In genomic region chr17:35368086-35368824, GRCh38 we compare ENCODE assay signal across 8 cellular contexts. TPM values are rescaled to one million over a fixed set of nuclear protein-coding genes. Genes with fewer than 3 reads are reported as not detected.
DNase-seq lines count a peak whose midpoint lies in the region; ATAC-seq and FAIRE-seq lines count a peak whose summit lies in the region.

No MANE protein-coding gene starts in this region.

- ATAC-seq in GM18511 (IDR thresholded peaks at IDR 0.05; ENCODE audit: unreplicated experiment) (peak; percentile 99), GM21723 (IDR thresholded peaks at IDR 0.05; ENCODE audit: unreplicated experiment) (peak; percentile 93), aorta (ENCODE audit: low FRiP score) (peak; percentile 72)
- peak; percentile 92 for ATAC-seq in central memory CD8-positive, alpha-beta T cell (replicated peaks; ENCODE audit: extremely low read depth, poor library complexity, severe bottlenecking)

- intact Hi-C loops in aorta (cut with DNase I): no loop called here

- peaks cover 10% of the 10 kb centered on the region for H3K9me3 Mint-ChIP-seq in central memory CD8-positive, alpha-beta T cell

- FAIRE-seq in RCC 7860 (lab: Jason Lieb, UNC): no peak

- WGBS in aorta, 2 donors: 58 to 60% methylated on average over 4 of the region's 4 CpGs

- no peak overlapping the region for H3K27ac ChIP-seq in aorta (ENCODE audit: low read depth in 1 of 2, low read length in 2 of 2)

- no peaks in the 10 kb centered on the region for H3K9me3 ChIP-seq in aorta (ENCODE audit: control insufficient read depth, low read length)

- peak overlapping the region; percentile 30 for H3K27ac Mint-ChIP-seq in central memory CD8-positive, alpha-beta T cell (ENCODE audit: low read depth)

- H3K36me3 ChIP-seq in aorta (ENCODE audit: control insufficient read depth in 1 of 2, insufficient read depth in 2 of 2, low read length in 1 of 2): peaks cover 0 to 6% of the 10 kb centered on the region in 2 donors

- no peaks in the 10 kb centered on the region for H3K4me1 ChIP-seq in aorta (ENCODE audit: control insufficient read depth in 1 of 2, insufficient read depth in 2 of 2, low read length in 2 of 2)

- H3K36me3 Mint-ChIP-seq in central memory CD8-positive, alpha-beta T cell (ENCODE audit: insufficient read depth): peaks cover 7% of the 10 kb centered on the region

- peaks cover 80% of the 10 kb centered on the region for H3K4me1 Mint-ChIP-seq in central memory CD8-positive, alpha-beta T cell

- no peaks in the 10 kb centered on the region for H3K27me3 ChIP-seq in aorta (ENCODE audit: control insufficient read depth in 1 of 2, insufficient read depth in 2 of 2, low read length in 1 of 2)

- peak overlapping the region; percentile 50 for H3K4me3 Mint-ChIP-seq in central memory CD8-positive, alpha-beta T cell

- DNase-seq in KG1 (lab: John Stamatoyannopoulos, UW) (peak; percentile 21), aorta (peak in 1 of 2 donors; percentile 55), NCI-H2081 (lab: John Stamatoyannopoulos, UW) (no peak), H4 (ENCODE audit: low spot score) (no peak), RCC 7860 (ENCODE audit: low spot score) (no peak)
- DNase-seq in central memory CD8-positive, alpha-beta T cell (ENCODE audit: low spot score in 2 of 2): peak in 1 of 2 donors; percentile 45

- H3K27me3 Mint-ChIP-seq in central memory CD8-positive, alpha-beta T cell: no peaks in the 10 kb centered on the region

- no peak overlapping the region for H3K4me3 ChIP-seq in aorta (ENCODE audit: low read length in 2 of 2)

RNA-seq across cellular contexts. Expression of gene SLFN11, which starts 5.2 kb away (rescaled TPM):
- 10 to 100 TPM; 49.0 to 93.3 TPM for total RNA-seq in aorta
- 10 to 100 TPM in 1 of 2 donors, 1 to 10 TPM in 1; 6.5 to 20.1 TPM for polyA plus RNA-seq in aorta
- total RNA-seq in H4 (2014; rRNA removed; shearing (Covaris generic)): 37.0 and 47.6 TPM in 2 replicates
